20 cellular contexts compared by ENCODE assay signal in genomic region chr4:87180767-87181166, GRCh38.
"Had no signal": no experiment of that assay in that cellular context is flagged by ENCODE, and none has a peak within 500 bp of the region (broad histone marks: within the 10 kb centered on the region; RNA-seq: fewer than 3 reads in every experiment).

No MANE protein-coding gene starts in this region.

- H3K27me3 ChIP-seq: esophagus muscularis mucosa, hepatocyte, neural progenitor cell, ovary, right atrium auricular region, tibial artery, upper lobe of left lung, uterus had no signal

- H3K9me3 ChIP-seq: esophagus muscularis mucosa, ovary, right atrium auricular region, tibial artery, upper lobe of left lung, uterus had no signal

- DNase-seq: effector memory CD8-positive, alpha-beta T cell; left colon; left ventricle myocardium superior; mesenchymal stem cell; midbrain; nucleus accumbens; ovary; stimulated activated CD4-positive, alpha-beta T cell treated with anti-CD3 and anti-CD28 coated beads, Interleukin-2, amount 100 ng/mL, for 48 hours; stimulated activated naive CD4-positive, alpha-beta T cell treated with Interleukin-2 at 50 U/mL for 16 hours; tibial artery; upper lobe of left lung; uterus had no signal

- H3K9ac ChIP-seq: neural progenitor cell had no signal

- ATAC-seq: effector memory CD8-positive, alpha-beta T cell; left colon; left ventricle myocardium superior; natural killer cell treated with Interleukin-12 subunit alpha and Interleukin-12 subunit beta and Interleukin-15 and Interleukin-18, amount 100 ng/mL, for 72 hours had no signal

- H3K4me1 ChIP-seq: esophagus muscularis mucosa, right atrium auricular region, tibial artery, upper lobe of left lung, uterus had no signal

- H3K27ac ChIP-seq: epithelial cell of prostate, esophagus muscularis mucosa, hepatocyte, neural progenitor cell, ovary, right atrium auricular region, tibial artery, upper lobe of left lung, uterus had no signal

- H3K4me3 ChIP-seq: esophagus muscularis mucosa, hepatocyte, lung, neural progenitor cell, ovary, right atrium auricular region, smooth muscle cell, tibial artery, upper lobe of left lung, uterus had no signal

- H3K36me3 ChIP-seq: neural progenitor cell, ovary, uterus had no signal
